16 cellular contexts compared by ENCODE assay signal in the genomic region with DNA sequence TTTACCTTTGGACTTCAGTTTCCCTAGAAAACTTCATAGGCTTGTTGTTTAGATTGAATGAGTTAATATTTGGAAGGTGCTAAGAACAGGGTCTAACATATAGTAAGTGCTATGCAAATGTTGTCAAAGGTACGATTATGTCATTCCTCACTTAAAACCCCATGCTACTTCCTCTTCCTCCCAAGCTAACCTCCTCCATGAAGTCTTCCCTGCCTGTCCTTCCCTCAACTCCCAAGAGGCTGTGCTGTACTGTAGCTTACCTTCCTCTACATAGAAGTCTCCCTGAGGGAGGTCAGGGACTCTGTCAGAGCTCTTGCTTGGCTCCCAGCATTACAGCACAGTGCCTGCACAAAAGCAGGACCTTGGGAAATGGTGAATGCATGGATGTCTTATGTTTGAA.
"Had no signal": no experiment of that assay in that cellular context is flagged by ENCODE, and none has a peak within 500 bp of the region (broad histone marks: within the 10 kb centered on the region; RNA-seq: fewer than 3 reads in every experiment).

No MANE protein-coding gene starts in this region.

- H3K9me3 ChIP-seq: adrenal gland, esophagus muscularis mucosa, left ventricle myocardium inferior, neutrophil, transverse colon, vagina had no signal

- FAIRE-seq: keratinocyte had no signal

- H3K4me3 ChIP-seq: adrenal gland, esophagus muscularis mucosa, left ventricle myocardium inferior, skin epidermis, transverse colon, vagina had no signal

- ATAC-seq: activated T-cell treated with anti-CD3 and anti-CD28 coated beads, Interleukin-2, amount 50 U/mL, for 4 hours; naive thymus-derived CD8-positive, alpha-beta T cell; stimulated activated naive CD8-positive, alpha-beta T cell treated with anti-CD3 and anti-CD28 coated beads, Interleukin-15, Interleukin-2, amounts not matched to agents 100 U/mL and 50 U/mL, for 24 hours had no signal

- H3K36me3 ChIP-seq: adrenal gland, esophagus muscularis mucosa, left ventricle myocardium inferior, neutrophil, transverse colon, vagina, WERI-Rb-1 had no signal

- DNase-seq: activated CD4-positive, alpha-beta memory T cell treated with anti-CD3 and anti-CD28 coated beads for 36 hours; activated effector memory CD4-positive, alpha-beta T cell treated with Interleukin-2 at 50 U/mL for 16 hours; activated T-cell treated with anti-CD3 and anti-CD28 coated beads, Interleukin-2, amount 50 U/mL, for 4 hours; adrenal gland; caudate nucleus; left ventricle myocardium inferior; naive thymus-derived CD8-positive, alpha-beta T cell; stimulated activated CD4-positive, alpha-beta T cell treated with anti-CD3 and anti-CD28 coated beads, Interleukin-4, amount 100 ng/mL, for 24 hours; stimulated activated naive CD8-positive, alpha-beta T cell treated with anti-CD3 and anti-CD28 coated beads, Interleukin-15, Interleukin-2, amounts not matched to agents 100 U/mL and 50 U/mL, for 24 hours; transverse colon; WERI-Rb-1 had no signal

- H3K27me3 ChIP-seq: esophagus muscularis mucosa, transverse colon, vagina had no signal

- H3K4me1 ChIP-seq: adrenal gland, esophagus muscularis mucosa, left ventricle myocardium inferior, transverse colon, vagina had no signal

- H3K27ac ChIP-seq: adrenal gland, esophagus muscularis mucosa, left ventricle myocardium inferior, neutrophil, skin epidermis, transverse colon, vagina, WERI-Rb-1 had no signal
